Comparison of ENCODE assay signal across 5 cellular contexts in genomic region chr16:28447081-28447480, GRCh38. TPM values are rescaled to one million over a fixed set of nuclear protein-coding genes. Genes with fewer than 3 reads are reported as not detected.
"Had no signal": no experiment of that assay in that cellular context is flagged by ENCODE, and none has a peak within 500 bp of the region (broad histone marks: within the 10 kb centered on the region; RNA-seq: fewer than 3 reads in every experiment).

No MANE protein-coding gene starts in this region.

RNA-seq across cellular contexts. Expression of gene NPIPB7, which starts 25.1 kb away (rescaled TPM):
- total RNA-seq: H1, HT-29 had no signal

RNA-seq across cellular contexts. Expression of gene EIF3CL, which starts 43.4 kb away (rescaled TPM):
- total RNA-seq: H1 had no signal

RNA-seq across cellular contexts. Expression of gene APOBR, which starts 47.4 kb away (rescaled TPM):
- total RNA-seq: H1, H9, HT-29 had no signal
- polyA plus RNA-seq: GM23338, H1 had no signal

RNA-seq across cellular contexts. Expression of gene IL27, which starts 59.6 kb away (rescaled TPM):
- total RNA-seq: GM23338, H1, H9, HT-29 had no signal
- polyA plus RNA-seq: GM23338, H1, IgD-negative memory B cell had no signal
